11 cellular contexts compared by ENCODE assay signal in genomic region chr9:80061940-80062339, GRCh38.
DNase-seq lines count a peak whose midpoint lies in the region; TF ChIP-seq lines count a peak whose summit lies in the region.
"Had no signal": no experiment of that assay in that cellular context is flagged by ENCODE, and none has a peak within 500 bp of the region (broad histone marks: within the 10 kb centered on the region; RNA-seq: fewer than 3 reads in every experiment).

No MANE protein-coding gene starts in this region.

- H3K9me3 Mint-ChIP-seq in CD14-positive monocyte: peaks cover 0 to 18% (median 10%) of the 10 kb centered on the region in 7 donors

- no peak for TF ChIP-seq POLR2A in spleen (IDR thresholded peaks at IDR 0.05)

- no peaks in the 10 kb centered on the region for H3K36me3 ChIP-seq in spleen

- no peaks in the 10 kb centered on the region for H3K4me1 ChIP-seq in spleen

- no peak for TF ChIP-seq CTCF in AG09309 (IDR thresholded peaks at IDR 0.05; ENCODE audit: control insufficient read depth, insufficient read depth, low read depth, low read length, missing control alignments)
- no peak for TF ChIP-seq CTCF in choroid plexus epithelial cell (conservative IDR thresholded peaks at IDR 0.05; ENCODE audit: low read depth, low read length)
- TF ChIP-seq CTCF in spleen (IDR thresholded peaks at IDR 0.05 in 8 of 11, conservative IDR thresholded peaks at IDR 0.05 in 3 of 11): no peak
- TF ChIP-seq CTCF in CD14-positive monocyte (IDR thresholded peaks at IDR 0.05): no peak

- H3K4me1 Mint-ChIP-seq in CD14-positive monocyte: no peaks in the 10 kb centered on the region
- H3K4me1 Mint-ChIP-seq: activated B cell treated with CpG ODN at 0.5 μM for 24 hours had no signal

- no peaks in the 10 kb centered on the region for H3K27me3 Mint-ChIP-seq in CD14-positive monocyte (ENCODE audit: low read depth in 3 of 3)
- H3K27me3 Mint-ChIP-seq: activated B cell treated with CpG ODN at 0.5 μM for 24 hours had no signal

- H3K4me3 Mint-ChIP-seq in CD14-positive monocyte: no peak overlapping the region
- H3K4me3 Mint-ChIP-seq: activated B cell treated with CpG ODN at 0.5 μM for 24 hours had no signal

- no peaks in the 10 kb centered on the region for H3K27me3 ChIP-seq in spleen (replicated peaks in 1 of 7)

- intact Hi-C loops in spleen (cut with DNase I; ENCODE audit: low total_unique reads): no loop called here
- intact Hi-C loops in CD14-positive monocyte (cut with micrococcal nuclease): no loop called here
- intact Hi-C loops in posterior vena cava (cut with DNase I): no loop called here

- no peaks in the 10 kb centered on the region for H3K36me3 Mint-ChIP-seq in CD14-positive monocyte

- no peak overlapping the region for H3K4me3 ChIP-seq in AG09309 (ENCODE audit: control insufficient read depth, low read depth, low read length)
- no peak overlapping the region for H3K4me3 ChIP-seq in choroid plexus epithelial cell (ENCODE audit: low read depth, low read length)
- H3K4me3 ChIP-seq in spleen: no peak overlapping the region

- peak; percentile 81 for DNase-seq in AG09309 (ENCODE audit: low read depth)
- peak; percentile 100 for DNase-seq in LHCN-M2 (ENCODE audit: low read depth)
- DNase-seq in choroid plexus epithelial cell (ENCODE audit: low read depth): peak; percentile 97
- peak; percentile 99 for DNase-seq in myocyte (ENCODE audit: low read depth)
- DNase-seq in NCI-H1048 (lab: John Stamatoyannopoulos, UW): no peak
- no peak for DNase-seq in spleen
- DNase-seq in CD14-positive monocyte (ENCODE audit: low spot score): no peak
- no peak for DNase-seq in posterior vena cava (ENCODE audit: low spot score)
- DNase-seq: activated B cell treated with CpG ODN at 0.5 μM for 24 hours, Calu3, NCI-H1930 had no signal

- H3K27ac ChIP-seq in spleen: no peak overlapping the region

- H3K9me3 ChIP-seq in spleen: peaks cover 0 to 27% (median 14%) of the 10 kb centered on the region in 8 donors

- WGBS in spleen, 5 donors: 57 to 81% (median 67%) methylated on average over 2 of the region's 2 CpGs

- H3K27ac Mint-ChIP-seq in CD14-positive monocyte: no peak overlapping the region
- H3K27ac Mint-ChIP-seq: activated B cell treated with CpG ODN at 0.5 μM for 24 hours had no signal

Comparison
In these comparisons a context has a peak if more than half of its experiments do, and no peak if none do; other contexts are left out.
1. DNase-seq: peak in AG09309 (single experiment), LHCN-M2 (single experiment), choroid plexus epithelial cell (single experiment) and myocyte (single experiment); none in NCI-H1048 (single experiment), spleen (single experiment), CD14-positive monocyte (single experiment) and posterior vena cava (single experiment).